14 cellular contexts compared by ENCODE assay signal in genomic region chr17:1083451-1084187, GRCh38.
DNase-seq lines count a peak whose midpoint lies in the region; ATAC-seq and TF ChIP-seq lines count a peak whose summit lies in the region.
"Had no signal": no experiment of that assay in that cellular context is flagged by ENCODE, and none has a peak within 500 bp of the region (broad histone marks: within the 10 kb centered on the region; RNA-seq: fewer than 3 reads in every experiment).

No MANE protein-coding gene starts in this region.

- H3K27me3 Mint-ChIP-seq in activated T-cell treated with anti-CD3 and anti-CD28 coated beads, Interleukin-2, amount 50 U/mL, for 4 hours (ENCODE audit: low read depth), result no peaks in the 10 kb centered on the region

- H3K27me3 ChIP-seq in gastroesophageal sphincter (no peaks in the 10 kb centered on the region), prostate gland (replicated peaks; ENCODE audit: insufficient read depth) (no peaks in the 10 kb centered on the region)
- H3K27me3 ChIP-seq: hepatocyte, MG63, SJCRH30 had no signal

- no peaks in the 10 kb centered on the region for H3K4me1 Mint-ChIP-seq in activated T-cell treated with anti-CD3 and anti-CD28 coated beads, Interleukin-2, amount 50 U/mL, for 4 hours (ENCODE audit: low read depth)

- no peak for TF ChIP-seq EP300 in gastroesophageal sphincter (IDR thresholded peaks at IDR 0.05)

- no peak for ATAC-seq in gastroesophageal sphincter
- ATAC-seq in GM21619 (IDR thresholded peaks at IDR 0.05; ENCODE audit: unreplicated experiment), result no peak
- no peak for ATAC-seq in activated T-cell treated with anti-CD3 and anti-CD28 coated beads, Interleukin-2, amount 50 U/mL, for 4 hours
- no peak for ATAC-seq in HG02938 (IDR thresholded peaks at IDR 0.05; ENCODE audit: unreplicated experiment)
- ATAC-seq: CD8-positive, alpha-beta T cell; HCT116 had no signal

- TF ChIP-seq CTCF in gastroesophageal sphincter (IDR thresholded peaks at IDR 0.05) (no peak), prostate gland (IDR thresholded peaks at IDR 0.05) (no peak)

- H3K9me3 ChIP-seq in gastroesophageal sphincter, result no peaks in the 10 kb centered on the region
- no peaks in the 10 kb centered on the region for H3K9me3 ChIP-seq in prostate gland
- H3K9me3 ChIP-seq: MG63, SJCRH30 had no signal

- peak overlapping the region in 3 of 4 donors; percentile 31 to 77 (median 35) for H3K27ac ChIP-seq in gastroesophageal sphincter
- H3K27ac ChIP-seq in prostate gland, result peak overlapping the region; percentile 54 to 72
- H3K27ac ChIP-seq: hepatocyte, SJCRH30 had no signal

- peaks cover 0 to 49% of the 10 kb centered on the region in 2 donors for H3K36me3 ChIP-seq in gastroesophageal sphincter
- H3K36me3 ChIP-seq in prostate gland, result no peaks in the 10 kb centered on the region
- H3K36me3 ChIP-seq: MG63, SJCRH30 had no signal

- H3K9me3 Mint-ChIP-seq in activated T-cell treated with anti-CD3 and anti-CD28 coated beads, Interleukin-2, amount 50 U/mL, for 4 hours, result no peaks in the 10 kb centered on the region
- H3K9me3 Mint-ChIP-seq: CD8-positive, alpha-beta T cell had no signal

- H3K36me3 Mint-ChIP-seq in activated T-cell treated with anti-CD3 and anti-CD28 coated beads, Interleukin-2, amount 50 U/mL, for 4 hours (ENCODE audit: insufficient read depth), result peaks cover 14% of the 10 kb centered on the region

- no peak overlapping the region for H3K4me3 Mint-ChIP-seq in activated T-cell treated with anti-CD3 and anti-CD28 coated beads, Interleukin-2, amount 50 U/mL, for 4 hours
- H3K4me3 Mint-ChIP-seq: CD8-positive, alpha-beta T cell had no signal

- DNase-seq in NCI-H1417 (lab: John Stamatoyannopoulos, UW) (peak in 2 of 3 experiments; percentile 52 to 72), NCI-H1417 treated with DMSO at 0.1 percent for 48 hours (lab: John Stamatoyannopoulos, UW) (no peak), prostate gland (ENCODE audit: low spot score) (peak; percentile 73)
- no peak for DNase-seq in activated T-cell treated with anti-CD3 and anti-CD28 coated beads, Interleukin-2, amount 50 U/mL, for 4 hours
- DNase-seq: activated naive CD4-positive, alpha-beta T cell treated with Interleukin-2 at 50 U/mL for 16 hours; CD8-positive, alpha-beta T cell; MG63; SJCRH30 had no signal

- H3K4me3 ChIP-seq in gastroesophageal sphincter (no peak overlapping the region), prostate gland (no peak overlapping the region)
- H3K4me3 ChIP-seq: hepatocyte, MG63, SJCRH30 had no signal

- TF ChIP-seq POLR2A in gastroesophageal sphincter (IDR thresholded peaks at IDR 0.05) (no peak), prostate gland (IDR thresholded peaks at IDR 0.05) (no peak)

- H3K4me1 ChIP-seq in gastroesophageal sphincter (peaks cover 2 to 76% (median 23%) of the 10 kb centered on the region in 3 donors), prostate gland (replicated peaks) (peaks cover 17% of the 10 kb centered on the region)

- intact Hi-C loops in prostate gland (cut with DNase I), result no loop called here

- WGBS in gastroesophageal sphincter (ENCODE audit: low coverage in 1 of 2), 2 donors, result 34 to 40% methylated on average over 6 to 9 of the region's 19 CpGs
- 40% methylated on average over 19 of the region's 19 CpGs for WGBS in prostate gland

TF ChIP-seq in PFSK-1, 5 proteins besides CTCF, POLR2A, EP300 and RAD21:
- TF ChIP-seq POLR2AphosphoS5 (IDR thresholded peaks at IDR 0.05; ENCODE audit: low read depth, low read length) (no peak), SIN3A (IDR thresholded peaks at IDR 0.05; ENCODE audit: borderline replicate concordance, insufficient read depth, low read length) (peak; percentile 43; the same call in 1 of the 2 replicates)

Comparison
In these comparisons a context has a peak if more than half of its experiments do, and no peak if none do; other contexts are left out.
1. DNase-seq: peak in NCI-H1417 (2 of 3) and prostate gland (single experiment); none in NCI-H1417 treated with DMSO at 0.1 percent for 48 hours (single experiment) and activated T-cell treated with anti-CD3 and anti-CD28 coated beads, Interleukin-2, amount 50 U/mL, for 4 hours (single experiment).